8 cellular contexts compared by ENCODE assay signal in the genomic region with DNA sequence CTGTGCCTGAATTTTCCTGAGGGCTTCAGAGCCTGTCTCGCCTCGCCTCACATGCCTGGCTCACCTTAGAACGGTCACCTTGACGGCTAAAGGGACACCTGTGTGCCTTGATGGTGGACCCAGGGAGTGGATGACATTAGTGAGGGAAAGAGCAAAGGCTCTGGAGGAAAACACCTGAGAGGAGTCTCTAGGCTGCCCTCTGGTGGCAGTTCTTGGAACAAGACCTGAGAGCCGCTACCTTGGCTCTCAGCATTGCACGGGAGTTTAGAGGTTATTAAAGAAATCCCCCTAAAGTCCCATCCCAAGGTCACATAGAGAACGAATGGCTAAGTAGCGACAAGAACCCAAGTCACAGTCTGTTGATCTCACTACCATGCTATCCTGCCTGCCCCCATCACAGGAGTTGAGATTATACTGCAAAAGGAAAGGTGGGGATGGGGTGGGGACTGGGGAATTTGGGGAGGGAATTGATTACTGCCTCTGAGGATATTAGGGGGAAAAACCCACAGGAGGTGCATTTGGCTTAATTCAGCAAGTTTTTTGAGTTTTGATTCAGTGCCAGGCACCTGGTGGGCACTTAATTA. TPM values are rescaled to one million over a fixed set of nuclear protein-coding genes. Genes with fewer than 3 reads are reported as not detected.
DNase-seq lines count a peak whose midpoint lies in the region; ATAC-seq and TF ChIP-seq lines count a peak whose summit lies in the region.

No MANE protein-coding gene starts in this region.

- H3K27ac Mint-ChIP-seq in brain: peak overlapping the region in 3 of 5 experiments; percentile 58 to 94 (median 83)

- TF ChIP-seq CTCF in LNCaP clone FGC (IDR thresholded peaks at IDR 0.05; ENCODE audit: control insufficient read depth, extremely low read depth, insufficient read depth) (peak; percentile 76), brain (conservative IDR thresholded peaks at IDR 0.05) (peak; percentile 70 to 84)

- no peaks in the 10 kb centered on the region for H3K36me3 Mint-ChIP-seq in brain

- H3K9me3 Mint-ChIP-seq in brain: no peaks in the 10 kb centered on the region

- H3K4me3 ChIP-seq in LNCaP clone FGC (ENCODE audit: low read depth, low read length): no peak overlapping the region

- no peak overlapping the region for H3K4me3 Mint-ChIP-seq in brain

- peaks cover 13% of the 10 kb centered on the region for H3K27me3 Mint-ChIP-seq in brain

- peak; percentile 48 for DNase-seq in EL
- no peak for DNase-seq in LNCaP clone FGC (ENCODE audit: low read depth)
- DNase-seq in UCSD-AML1 (lab: John Stamatoyannopoulos, UW; ENCODE audit: unreplicated experiment): peak; percentile 39
- DNase-seq in left kidney (ENCODE audit: low read depth, low spot score): peak; percentile 77
- DNase-seq in stimulated activated CD4-positive, alpha-beta T cell treated with anti-CD3 and anti-CD28 coated beads, TNF-alpha, amount 100 ng/mL, for 24 hours (ENCODE audit: low read depth in 3 of 3): peak; percentile 43 to 69 (median 65)
- DNase-seq in mesenteric fat pad (ENCODE audit: low spot score): no peak

- ATAC-seq in HG03039 (IDR thresholded peaks at IDR 0.05; ENCODE audit: unreplicated experiment): no peak

- peaks cover 32% of the 10 kb centered on the region for H3K4me1 Mint-ChIP-seq in brain

RNA-seq across cellular contexts. Expression of a gene that starts 7.9 kb away (rescaled TPM):
- not detected for polyA plus RNA-seq in brain (ENCODE audit: insufficient read depth, low read depth, low replicate concordance)
- not detected for total RNA-seq in mesenteric fat pad

RNA-seq across cellular contexts. Expression of a gene that starts 10.7 kb away (rescaled TPM):
- not detected for polyA plus RNA-seq in brain (ENCODE audit: insufficient read depth, low read depth, low replicate concordance)
- total RNA-seq in mesenteric fat pad: not detected

RNA-seq across cellular contexts. Expression of a gene that starts 13.6 kb away (rescaled TPM):
- polyA plus RNA-seq in brain (ENCODE audit: insufficient read depth, low read depth, low replicate concordance): not detected
- total RNA-seq in mesenteric fat pad: 0.45 TPM

RNA-seq across cellular contexts. Expression of a gene that starts 15.8 kb away (rescaled TPM):
- not detected for polyA plus RNA-seq in brain (ENCODE audit: insufficient read depth, low read depth, low replicate concordance)
- total RNA-seq in mesenteric fat pad: not detected

RNA-seq across cellular contexts. Expression of a gene that starts 29.4 kb away (rescaled TPM):
- 33.8 TPM for polyA plus RNA-seq in brain (ENCODE audit: insufficient read depth, low read depth, low replicate concordance)
- 8.4 TPM for total RNA-seq in mesenteric fat pad

Comparison
In these comparisons a context has a peak if more than half of its experiments do, and no peak if none do; other contexts are left out.
1. DNase-seq: peak in EL (single experiment), UCSD-AML1 (single experiment), left kidney (single experiment) and stimulated activated CD4-positive, alpha-beta T cell treated with anti-CD3 and anti-CD28 coated beads, TNF-alpha, amount 100 ng/mL, for 24 hours (3 of 3); none in LNCaP clone FGC (single experiment) and mesenteric fat pad (single experiment).